10 cellular contexts compared by ENCODE assay signal in genomic region chr3:33791477-33792166, GRCh38.
A peak's percentile ranks its signal among the peaks of the same experiment; 100 is the strongest.
DNase-seq lines count a peak whose midpoint lies in the region; ATAC-seq and TF ChIP-seq lines count a peak whose summit lies in the region.
"Had no signal": no experiment of that assay in that cellular context is flagged by ENCODE, and none has a peak within 500 bp of the region (broad histone marks: within the 10 kb centered on the region; RNA-seq: fewer than 3 reads in every experiment).

No MANE protein-coding gene starts in this region.

- peak; percentile 35 for ATAC-seq in GM21786 (IDR thresholded peaks at IDR 0.05; ENCODE audit: unreplicated experiment)
- ATAC-seq in GM18858 (IDR thresholded peaks at IDR 0.05; ENCODE audit: unreplicated experiment), result no peak

- H3K4me3 ChIP-seq in fibroblast of mammary gland (ENCODE audit: control insufficient read depth, low read depth, low read length), result no peak overlapping the region

- TF ChIP-seq CTCF in fibroblast of mammary gland (conservative IDR thresholded peaks at IDR 0.05; ENCODE audit: control insufficient read depth, insufficient read depth, low read depth, low read length), result no peak

- peak; percentile 7 for DNase-seq in AG08395 (ENCODE audit: low spot score)
- peak; percentile 31 for DNase-seq in RKO (ENCODE audit: low spot score)
- DNase-seq in fibroblast of mammary gland (ENCODE audit: low read depth), result peak; percentile 83
- no peak for DNase-seq in cerebellar nuclear complex (lab: John Stamatoyannopoulos, UW)
- DNase-seq in NCI-H510A (lab: John Stamatoyannopoulos, UW), result no peak
- no peak for DNase-seq in NCI-H1930 (lab: John Stamatoyannopoulos, UW)
- DNase-seq: amniotic stem cell, COR-L47 had no signal

Comparison
In these comparisons a context has a peak if more than half of its experiments do, and no peak if none do; other contexts are left out.
1. DNase-seq: peak in AG08395 (single experiment), RKO (single experiment) and fibroblast of mammary gland (single experiment); none in cerebellar nuclear complex (0 of 2), NCI-H510A (single experiment) and NCI-H1930 (0 of 2).